In genomic region chr20:20034486-20034885, GRCh38 we compare ENCODE assay signal across 16 cellular contexts. TPM values are rescaled to one million over a fixed set of nuclear protein-coding genes. Genes with fewer than 3 reads are reported as not detected.
DNase-seq lines count a peak whose midpoint lies in the region; ATAC-seq, FAIRE-seq and TF ChIP-seq lines count a peak whose summit lies in the region.
"Had no signal": no experiment of that assay in that cellular context is flagged by ENCODE, and none has a peak within 500 bp of the region (broad histone marks: within the 10 kb centered on the region; RNA-seq: fewer than 3 reads in every experiment).

No MANE protein-coding gene starts in this region.

- H3K27ac Mint-ChIP-seq in T-helper 17 cell, result peak overlapping the region; percentile 4

- no peaks in the 10 kb centered on the region for H3K4me1 ChIP-seq in cardiac muscle cell (ENCODE audit: low read depth)
- H3K4me1 ChIP-seq in heart left ventricle, result no peaks in the 10 kb centered on the region
- no peaks in the 10 kb centered on the region for H3K4me1 ChIP-seq in uterus

- H3K36me3 Mint-ChIP-seq in T-helper 17 cell (ENCODE audit: low read depth), result peaks cover 12% of the 10 kb centered on the region

- no peak for DNase-seq in cardiac muscle cell (ENCODE audit: low read depth in 1 of 2, low spot score in 1 of 2)
- DNase-seq in heart left ventricle, result no peak
- DNase-seq in T-helper 17 cell, result no peak
- peak in 1 of 2 donors; percentile 71 for DNase-seq in uterus
- no peak for DNase-seq in stimulated activated naive CD4-positive, alpha-beta T cell treated with Interleukin-2 at 50 U/mL for 16 hours (lab: John Stamatoyannopoulos, UW)
- no peak for DNase-seq in mesenteric fat pad (ENCODE audit: low spot score)
- no peak for DNase-seq in DMS 273 treated with DMSO at 0.1 percent for 48 hours (lab: John Stamatoyannopoulos, UW)
- DNase-seq: GDM1, NCI-H2107, NCI-H345, NCI-H69 had no signal

- H3K9me3 ChIP-seq in cardiac muscle cell (ENCODE audit: low read depth) (no peaks in the 10 kb centered on the region), heart left ventricle (no peaks in the 10 kb centered on the region), T-helper 17 cell (ENCODE audit: control insufficient read depth, low read length, poor library complexity, severe bottlenecking) (no peaks in the 10 kb centered on the region), uterus (no peaks in the 10 kb centered on the region)

- no peak for TF ChIP-seq CTCF in cardiac muscle cell (IDR thresholded peaks at IDR 0.05; ENCODE audit: low read depth, low read length)
- no peak for TF ChIP-seq CTCF in heart left ventricle (IDR thresholded peaks at IDR 0.05)
- TF ChIP-seq CTCF in uterus (IDR thresholded peaks at IDR 0.05), result no peak

- WGBS in heart left ventricle, 4 donors, result 71 to 81% (median 76%) methylated on average over 4 of the region's 4 CpGs

- intact Hi-C loops in heart left ventricle (cut with DNase I) (no loop called here), uterus (cut with DNase I; ENCODE audit: low total_unique reads) (no loop called here)

- H3K4me3 Mint-ChIP-seq in T-helper 17 cell, result no peak overlapping the region

- FAIRE-seq in islet of Langerhans (lab: Jason Lieb, UNC), result peak; percentile 84
- FAIRE-seq: GM12892, GM19239 had no signal

- H3K27me3 Mint-ChIP-seq in T-helper 17 cell, result no peaks in the 10 kb centered on the region

- peaks cover 8% of the 10 kb centered on the region for H3K4me1 Mint-ChIP-seq in T-helper 17 cell

- ATAC-seq in heart left ventricle (no peak), T-helper 17 cell (no peak)
- ATAC-seq: HCT116 had no signal

- no peak overlapping the region for H3K4me3 ChIP-seq in cardiac muscle cell
- no peak overlapping the region for H3K4me3 ChIP-seq in heart left ventricle
- no peak overlapping the region for H3K4me3 ChIP-seq in uterus

- H3K27me3 ChIP-seq in cardiac muscle cell (no peaks in the 10 kb centered on the region), heart left ventricle (no peaks in the 10 kb centered on the region), uterus (no peaks in the 10 kb centered on the region)

- TF ChIP-seq POLR2A in heart left ventricle (IDR thresholded peaks at IDR 0.05) (no peak), uterus (IDR thresholded peaks at IDR 0.05) (no peak)

- peak overlapping the region; percentile 49 for H3K27ac ChIP-seq in cardiac muscle cell
- no peak overlapping the region for H3K27ac ChIP-seq in heart left ventricle
- H3K27ac ChIP-seq in uterus, result peak overlapping the region; percentile 60 to 76

- H3K36me3 ChIP-seq in cardiac muscle cell, result peaks cover 83% of the 10 kb centered on the region
- H3K36me3 ChIP-seq in heart left ventricle, result peaks cover 0 to 100% (median 99%) of the 10 kb centered on the region in 9 donors
- H3K36me3 ChIP-seq in uterus, result no peaks in the 10 kb centered on the region

RNA-seq across cellular contexts. Expression of gene NAA20, which starts 17.3 kb away (rescaled TPM):
- total RNA-seq in cardiac muscle cell, result 40.6 and 41.4 TPM in 2 replicates
- polyA plus RNA-seq in cardiac muscle cell, result 142 and 145 TPM in 2 replicates
- 10 to 100 TPM; 36.0 to 79.8 (median 59.1) TPM for total RNA-seq in heart left ventricle
- 100 to 1,000 TPM; 108 to 130 TPM for polyA plus RNA-seq in heart left ventricle
- total RNA-seq in T-helper 17 cell, result 10 to 100 TPM; 22.4 to 25.3 TPM
- 10 to 100 TPM; 24.7 to 55.7 (median 35.2) TPM for total RNA-seq in uterus
- 71.8 TPM for total RNA-seq in mesenteric fat pad

RNA-seq across cellular contexts. Expression of gene CRNKL1, which starts 17.8 kb away (rescaled TPM):
- 18.8 and 24.8 TPM in 2 replicates for total RNA-seq in cardiac muscle cell
- polyA plus RNA-seq in cardiac muscle cell, result 16.4 and 17.4 TPM in 2 replicates
- total RNA-seq in heart left ventricle, result 10 to 100 TPM; 13.4 to 21.5 (median 17.5) TPM
- polyA plus RNA-seq in heart left ventricle, result 10 to 100 TPM; 11.4 to 12.7 TPM
- 10 to 100 TPM; 21.6 to 22.8 TPM for total RNA-seq in T-helper 17 cell
- 10 to 100 TPM; 21.8 to 58.4 (median 38.4) TPM for total RNA-seq in uterus
- total RNA-seq in mesenteric fat pad, result 13.7 TPM

RNA-seq across cellular contexts. Expression of gene CFAP61, which starts 17.8 kb away (rescaled TPM):
- total RNA-seq in cardiac muscle cell (not detected in 2 replicates), heart left ventricle (100 to 1,000 TPM in 1 of 9 donors, 10 to 100 TPM in 8; 17.5 to 102 (median 45.8) TPM), T-helper 17 cell (not detected), uterus (1 to 10 TPM in 3 of 4 donors, not detected in 1; 3.0 to 8.2 (median 7.5) TPM), mesenteric fat pad (0.61 TPM)
- polyA plus RNA-seq in cardiac muscle cell (0.44 TPM in 1 of 2 replicates, not detected in the other), heart left ventricle (10 to 100 TPM; 12.1 to 17.4 TPM)
- total RNA-seq: A673 had no signal

Comparison
In these comparisons a context has a peak if more than half of its experiments do, and no peak if none do; other contexts are left out.
1. H3K27ac ChIP-seq: peak in cardiac muscle cell (single experiment) and uterus (2 of 2); none in heart left ventricle (0 of 12).